ENCODE assay signal across 28 cellular contexts in genomic region chr11:32851251-32851650, GRCh38. TPM values are rescaled to one million over a fixed set of nuclear protein-coding genes. Genes with fewer than 3 reads are reported as not detected.
"Had no signal": no experiment of that assay in that cellular context is flagged by ENCODE, and none has a peak within 500 bp of the region (broad histone marks: within the 10 kb centered on the region; RNA-seq: fewer than 3 reads in every experiment).

No MANE protein-coding gene starts in this region.

- H3K9me3 ChIP-seq: breast epithelium had no signal

- H3K27ac Mint-ChIP-seq: activated B cell treated with CpG ODN at 0.5 μM for 24 hours; activated CD4-positive, alpha-beta T cell treated with anti-CD3 and anti-CD28 coated beads, Interleukin-2, amount 10 ng/mL, durations not matched to agents 24 days and 14 days; activated CD8-positive, alpha-beta memory T cell treated with anti-CD3 and anti-CD28 coated beads, Interleukin-2, amount 10 ng/mL, durations not matched to agents 7 days and 5 days; activated naive CD4-positive, alpha-beta T cell treated with anti-CD3 and anti-CD28 coated beads for 36 hours; activated naive CD8-positive, alpha-beta T cell treated with anti-CD3 and anti-CD28 coated beads for 36 hours; T-helper 17 cell had no signal

- FAIRE-seq: RCC 7860 had no signal

- H3K9me3 Mint-ChIP-seq: activated CD4-positive, alpha-beta T cell treated with anti-CD3 and anti-CD28 coated beads, Interleukin-2, amount 10 ng/mL, durations not matched to agents 24 days and 14 days; activated naive CD4-positive, alpha-beta T cell treated with anti-CD3 and anti-CD28 coated beads for 36 hours; activated naive CD8-positive, alpha-beta T cell treated with anti-CD3 and anti-CD28 coated beads for 36 hours had no signal

- H3K27me3 Mint-ChIP-seq: activated B cell treated with CpG ODN at 0.5 μM for 24 hours had no signal

- H3K36me3 ChIP-seq: breast epithelium had no signal

- H3K36me3 Mint-ChIP-seq: activated CD8-positive, alpha-beta memory T cell treated with anti-CD3 and anti-CD28 coated beads, Interleukin-2, amount 10 ng/mL, durations not matched to agents 7 days and 5 days; activated naive CD8-positive, alpha-beta T cell treated with anti-CD3 and anti-CD28 coated beads for 36 hours had no signal

- H3K4me1 ChIP-seq: breast epithelium had no signal

- DNase-seq: activated B cell treated with CpG ODN at 0.5 μM for 24 hours; activated CD4-positive, alpha-beta T cell treated with anti-CD3 and anti-CD28 coated beads for 1 hour; activated CD4-positive, alpha-beta T cell treated with anti-CD3 and anti-CD28 coated beads, Interleukin-2, amount 10 ng/mL, durations not matched to agents 24 days and 14 days; activated CD4-positive, alpha-beta T cell treated with anti-CD3 and anti-CD28 coated beads, Interleukin-2, amount 50 U/mL, for 48 hours; activated CD8-positive, alpha-beta memory T cell treated with anti-CD3 and anti-CD28 coated beads, Interleukin-2, amount 10 ng/mL, durations not matched to agents 7 days and 5 days; activated gamma-delta T cell; activated naive CD4-positive, alpha-beta T cell treated with anti-CD3 and anti-CD28 coated beads for 36 hours; activated naive CD8-positive, alpha-beta T cell treated with anti-CD3 and anti-CD28 coated beads for 36 hours; activated T-cell treated with anti-CD3 and anti-CD28 coated beads, Interleukin-2, amount 50 U/mL, for 4 hours; aorta; caudate nucleus; KG1; NCI-H1092; NCI-H1417; NCI-H1930; NCI-H2171 treated with DMSO at 0.1 percent for 48 hours; NCI-H226; NCI-H82; NK-92 treated with Interleukin-12 subunit alpha and Interleukin-12 subunit beta, amount 100 ng/mL, for 24 hours; OCI-M1; SHP77 treated with DMSO at 0.1 percent for 48 hours; T-helper 17 cell; T-helper 9 cell had no signal

- H3K4me3 Mint-ChIP-seq: activated B cell treated with CpG ODN at 0.5 μM for 24 hours; activated CD4-positive, alpha-beta T cell treated with anti-CD3 and anti-CD28 coated beads, Interleukin-2, amount 10 ng/mL, durations not matched to agents 24 days and 14 days; activated CD8-positive, alpha-beta memory T cell treated with anti-CD3 and anti-CD28 coated beads, Interleukin-2, amount 10 ng/mL, durations not matched to agents 7 days and 5 days; activated naive CD4-positive, alpha-beta T cell treated with anti-CD3 and anti-CD28 coated beads for 36 hours; activated naive CD8-positive, alpha-beta T cell treated with anti-CD3 and anti-CD28 coated beads for 36 hours; activated T-cell treated with anti-CD3 and anti-CD28 coated beads, Interleukin-2, amount 50 U/mL, for 4 hours; T-helper 17 cell had no signal

- ATAC-seq: activated CD8-positive, alpha-beta memory T cell treated with anti-CD3 and anti-CD28 coated beads, Interleukin-2, amount 10 ng/mL, durations not matched to agents 7 days and 5 days; activated T-cell treated with anti-CD3 and anti-CD28 coated beads, Interleukin-2, amount 50 U/mL, for 4 hours; T-helper 17 cell had no signal

- H3K4me1 Mint-ChIP-seq: activated CD8-positive, alpha-beta memory T cell treated with anti-CD3 and anti-CD28 coated beads, Interleukin-2, amount 10 ng/mL, durations not matched to agents 7 days and 5 days; activated naive CD8-positive, alpha-beta T cell treated with anti-CD3 and anti-CD28 coated beads for 36 hours had no signal

- H3K27ac ChIP-seq: breast epithelium had no signal

- H3K27me3 ChIP-seq: breast epithelium had no signal

- H3K4me3 ChIP-seq: breast epithelium had no signal

RNA-seq across cellular contexts. Expression of gene CCDC73, which starts 56.8 kb away (rescaled TPM):
- total RNA-seq: activated CD4-positive, alpha-beta T cell treated with anti-CD3 and anti-CD28 coated beads, Interleukin-2, amount 10 ng/mL, durations not matched to agents 24 days and 14 days; activated naive CD4-positive, alpha-beta T cell treated with anti-CD3 and anti-CD28 coated beads for 36 hours; aorta; LHCN-M2; M059J; NCI-H460; T-helper 17 cell had no signal
- polyA plus RNA-seq: aorta had no signal
